ENCODE assay signal across 29 cellular contexts in the genomic region with DNA sequence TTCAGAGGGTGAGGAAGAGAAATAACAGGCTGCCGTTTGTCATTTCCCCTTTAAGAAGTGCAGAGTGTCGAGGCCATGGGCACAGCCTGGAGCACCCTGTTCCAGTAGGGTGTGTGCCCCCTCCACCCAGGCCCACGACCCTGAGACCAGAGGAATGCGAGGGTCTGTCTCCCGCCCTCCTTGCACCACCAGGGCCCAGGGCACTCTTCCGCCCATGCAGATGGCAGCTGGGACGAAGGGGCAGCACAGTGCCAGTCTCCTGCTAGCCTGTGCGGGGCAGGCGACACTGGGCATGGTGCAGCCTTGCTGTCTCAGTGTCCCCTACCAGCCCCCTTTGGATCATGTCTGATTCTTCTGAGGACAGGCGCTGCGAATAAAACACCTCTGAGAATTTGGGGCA.
"Had no signal": no experiment of that assay in that cellular context is flagged by ENCODE, and none has a peak within 500 bp of the region (broad histone marks: within the 10 kb centered on the region; RNA-seq: fewer than 3 reads in every experiment).

No MANE protein-coding gene starts in this region.

- H3K36me3 ChIP-seq: ascending aorta, breast epithelium, cardiac muscle cell, colonic mucosa, esophagus squamous epithelium, gastroesophageal sphincter had no signal

- H3K36me3 Mint-ChIP-seq: activated naive CD4-positive, alpha-beta T cell treated with anti-CD3 and anti-CD28 coated beads, Interleukin-2, amount 10 ng/mL, durations not matched to agents 7 days and 5 days; activated naive CD4-positive, alpha-beta T cell treated with anti-CD3 and anti-CD28 coated beads, Interleukin-2, amount 50 U/mL, for 72 hours; activated naive CD8-positive, alpha-beta T cell treated with anti-CD3 and anti-CD28 coated beads, Interleukin-2, amount 10 ng/mL, durations not matched to agents 7 days and 5 days; brain; WTC11 had no signal

- H3K27ac ChIP-seq: ascending aorta, breast epithelium, cardiac muscle cell, colonic mucosa, epithelial cell of prostate, esophagus squamous epithelium, gastroesophageal sphincter, VCaP had no signal

- H3K9me3 ChIP-seq: ascending aorta, breast epithelium, colonic mucosa, esophagus squamous epithelium, gastroesophageal sphincter had no signal

- ATAC-seq: activated naive CD4-positive, alpha-beta T cell treated with anti-CD3 and anti-CD28 coated beads, Interleukin-2, amount 50 U/mL, for 72 hours; activated T-cell treated with anti-CD3 and anti-CD28 coated beads, Interleukin-2, amount 50 U/mL, for 72 hours; gastroesophageal sphincter; WTC11 had no signal

- H3K4me1 ChIP-seq: ascending aorta, breast epithelium had no signal

- H3K4me3 ChIP-seq: ascending aorta, breast epithelium, cardiac muscle cell, colonic mucosa, esophagus squamous epithelium, gastroesophageal sphincter had no signal

- H3K27ac Mint-ChIP-seq: activated CD4-positive, alpha-beta memory T cell treated with anti-CD3 and anti-CD28 coated beads, Interleukin-2, amount 10 ng/mL, durations not matched to agents 7 days and 5 days; activated CD4-positive, alpha-beta T cell treated with anti-CD3 and anti-CD28 coated beads, Interleukin-2, amount 10 ng/mL, durations not matched to agents 7 days and 5 days; activated naive CD4-positive, alpha-beta T cell treated with anti-CD3 and anti-CD28 coated beads, Interleukin-2, amount 10 ng/mL, durations not matched to agents 7 days and 5 days; activated naive CD4-positive, alpha-beta T cell treated with anti-CD3 and anti-CD28 coated beads, Interleukin-2, amount 50 U/mL, for 72 hours; activated naive CD8-positive, alpha-beta T cell treated with anti-CD3 and anti-CD28 coated beads, Interleukin-2, amount 10 ng/mL, durations not matched to agents 7 days and 5 days; activated T-cell treated with anti-CD3 and anti-CD28 coated beads, Interleukin-2, amount 50 U/mL, for 24 hours; activated T-cell treated with anti-CD3 and anti-CD28 coated beads, Interleukin-2, amount 50 U/mL, for 72 hours; brain; WTC11 had no signal

- H3K4me3 Mint-ChIP-seq: activated CD4-positive, alpha-beta memory T cell treated with anti-CD3 and anti-CD28 coated beads, Interleukin-2, amount 10 ng/mL, durations not matched to agents 7 days and 5 days; activated CD4-positive, alpha-beta T cell treated with anti-CD3 and anti-CD28 coated beads, Interleukin-2, amount 10 ng/mL, durations not matched to agents 7 days and 5 days; activated naive CD4-positive, alpha-beta T cell treated with anti-CD3 and anti-CD28 coated beads, Interleukin-2, amount 10 ng/mL, durations not matched to agents 7 days and 5 days; activated naive CD8-positive, alpha-beta T cell treated with anti-CD3 and anti-CD28 coated beads, Interleukin-2, amount 10 ng/mL, durations not matched to agents 7 days and 5 days; activated T-cell treated with anti-CD3 and anti-CD28 coated beads, Interleukin-2, amount 50 U/mL, for 24 hours; activated T-cell treated with anti-CD3 and anti-CD28 coated beads, Interleukin-2, amount 50 U/mL, for 72 hours; brain; WTC11 had no signal

- H3K27me3 ChIP-seq: ascending aorta, colonic mucosa had no signal

- DNase-seq: activated CD4-positive, alpha-beta memory T cell treated with anti-CD3 and anti-CD28 coated beads, Interleukin-2, amount 10 ng/mL, durations not matched to agents 7 days and 5 days; activated CD4-positive, alpha-beta T cell treated with anti-CD3 and anti-CD28 coated beads for 1 hour; activated CD4-positive, alpha-beta T cell treated with anti-CD3 and anti-CD28 coated beads for 4 hours; activated CD4-positive, alpha-beta T cell treated with anti-CD3 and anti-CD28 coated beads, Interleukin-2, amount 10 ng/mL, durations not matched to agents 7 days and 5 days; activated CD4-positive, alpha-beta T cell treated with anti-CD3 and anti-CD28 coated beads, Interleukin-2, amount 50 U/mL, for 4 hours; activated CD8-positive, alpha-beta memory T cell treated with anti-CD3 and anti-CD28 coated beads, Interleukin-2, amount 50 U/mL, for 48 hours; activated gamma-delta T cell; activated naive CD4-positive, alpha-beta T cell; activated naive CD4-positive, alpha-beta T cell treated with anti-CD3 and anti-CD28 coated beads, Interleukin-2, amount 10 ng/mL, durations not matched to agents 7 days and 5 days; activated naive CD8-positive, alpha-beta T cell treated with anti-CD3 and anti-CD28 coated beads, Interleukin-2, amount 10 ng/mL, durations not matched to agents 7 days and 5 days; activated T-cell treated with anti-CD3 and anti-CD28 coated beads for 4 hours; activated T-cell treated with anti-CD3 and anti-CD28 coated beads, Interleukin-2, amount 50 U/mL, for 24 hours; activated T-cell treated with anti-CD3 and anti-CD28 coated beads, Interleukin-2, amount 50 U/mL, for 72 hours; central memory CD4-positive, alpha-beta T cell; cerebellar nuclear complex; colonic mucosa; effector CD8-positive, alpha-beta T cell; esophagus squamous epithelium; foreskin melanocyte; T-helper 2 cell had no signal

- H3K9me3 Mint-ChIP-seq: activated CD4-positive, alpha-beta memory T cell treated with anti-CD3 and anti-CD28 coated beads, Interleukin-2, amount 10 ng/mL, durations not matched to agents 7 days and 5 days; activated CD4-positive, alpha-beta T cell treated with anti-CD3 and anti-CD28 coated beads, Interleukin-2, amount 10 ng/mL, durations not matched to agents 7 days and 5 days; activated naive CD4-positive, alpha-beta T cell treated with anti-CD3 and anti-CD28 coated beads, Interleukin-2, amount 10 ng/mL, durations not matched to agents 7 days and 5 days; activated naive CD4-positive, alpha-beta T cell treated with anti-CD3 and anti-CD28 coated beads, Interleukin-2, amount 50 U/mL, for 72 hours; activated naive CD8-positive, alpha-beta T cell treated with anti-CD3 and anti-CD28 coated beads, Interleukin-2, amount 10 ng/mL, durations not matched to agents 7 days and 5 days; activated T-cell treated with anti-CD3 and anti-CD28 coated beads, Interleukin-2, amount 50 U/mL, for 24 hours; activated T-cell treated with anti-CD3 and anti-CD28 coated beads, Interleukin-2, amount 50 U/mL, for 72 hours had no signal
